ENCODE assay signal across 8 cellular contexts in the genomic region with DNA sequence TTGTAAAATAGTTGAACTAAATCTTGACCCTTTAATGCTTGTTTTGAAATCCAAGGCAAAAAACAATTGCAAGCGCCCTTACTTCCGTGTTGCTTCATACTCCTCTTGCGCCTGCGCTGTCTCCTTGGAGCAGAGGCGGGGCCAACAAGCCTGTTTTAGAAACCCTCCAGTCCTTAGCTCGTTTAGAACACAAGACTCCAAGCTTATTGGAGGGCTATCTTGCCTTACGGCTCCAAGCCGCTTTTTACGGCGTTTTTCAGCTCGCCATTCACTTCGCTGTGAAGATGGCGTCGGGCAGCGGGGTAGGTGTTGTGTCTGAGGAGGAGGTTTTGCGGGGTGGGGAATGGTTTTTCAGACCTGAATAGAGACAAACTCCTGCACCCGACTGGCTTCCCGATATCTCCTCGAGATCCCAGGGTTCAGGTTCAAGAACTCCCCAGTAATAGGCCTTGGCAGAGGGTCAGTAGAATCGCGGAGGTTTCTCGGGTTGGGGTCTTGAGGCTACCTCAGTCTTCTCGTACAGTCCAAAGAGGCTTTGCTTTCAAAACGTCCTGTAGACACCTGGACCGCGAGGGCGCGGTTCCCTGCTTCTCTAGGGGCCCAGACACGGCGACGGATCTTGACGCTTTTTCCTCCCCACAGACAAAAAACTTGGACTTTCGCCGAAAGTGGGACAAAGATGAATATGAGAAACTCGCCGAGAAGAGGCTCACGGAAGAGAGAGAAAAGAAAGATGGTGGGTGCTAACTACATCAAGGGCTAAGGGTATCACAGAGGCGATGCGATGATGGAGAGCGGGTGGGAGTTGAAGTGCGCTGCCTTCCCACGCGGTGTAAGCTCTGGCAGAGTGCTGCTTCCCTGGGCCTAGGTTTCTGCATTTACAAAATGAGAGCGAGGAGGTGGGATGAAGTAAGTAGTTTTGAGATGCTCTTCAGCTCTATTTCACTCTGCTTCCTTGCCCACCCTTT. TPM values are rescaled to one million over a fixed set of nuclear protein-coding genes. Genes with fewer than 3 reads are reported as not detected.
DNase-seq lines count a peak whose midpoint lies in the region; ATAC-seq, FAIRE-seq and TF ChIP-seq lines count a peak whose summit lies in the region.

A gene with protein sequence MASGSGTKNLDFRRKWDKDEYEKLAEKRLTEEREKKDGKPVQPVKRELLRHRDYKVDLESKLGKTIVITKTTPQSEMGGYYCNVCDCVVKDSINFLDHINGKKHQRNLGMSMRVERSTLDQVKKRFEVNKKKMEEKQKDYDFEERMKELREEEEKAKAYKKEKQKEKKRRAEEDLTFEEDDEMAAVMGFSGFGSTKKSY (plus strand): TSS at position 271 of the 968 bp plus-strand sequence. CDS start 14 bp downstream, at position 285.

- POLR2A ChIA-PET in OCI-LY7 (lab: Charles Lee) (interaction anchor here (0.7 to 1.2 kb wide), 9 partner anchors 9 to 808 kb away, joined by 3 to 20 read pairs (median 3); partner anchors contain the start of genes HARS1, HARS2 and TMCO6), endothelial cell of umbilical vein (lab: Charles Lee) (interaction anchor here (0.5 to 1.0 kb wide), 4 partner anchors 9 to 370 kb away, joined by 4 to 9 read pairs (median 6); partner anchors contain the start of genes HARS1, HARS2, IK and NDUFA2)

- BruUV-seq in OCI-LY7 (replicated peaks; lab: Mats Ljungman, UMichigan) = TSS peak; percentile 73
- BruUV-seq in endothelial cell of umbilical vein (replicated peaks; lab: Mats Ljungman, UMichigan) = TSS peak; percentile 44

- H3K27ac ChIP-seq in OCI-LY7 (ENCODE audit: low read depth, low read length, poor library complexity, severe bottlenecking) (no peak within 1 kb of the TSS), endothelial cell of umbilical vein (ENCODE audit: insufficient read depth, low read depth, low read length) (peak within 1 kb of the TSS; percentile 49)

- H3K9me3 ChIP-seq in OCI-LY7 (ENCODE audit: low read length) = no peaks in the 10 kb centered on the region
- no peaks in the 10 kb centered on the region for H3K9me3 ChIP-seq in endothelial cell of umbilical vein (replicated peaks; ENCODE audit: control insufficient read depth, insufficient read depth, low read length)

- H3K4me2 ChIP-seq in OCI-LY7 (ENCODE audit: low read length) (peak within 1 kb of the TSS; percentile 70), endothelial cell of umbilical vein (ENCODE audit: insufficient read depth, low read length) (peak within 1 kb of the TSS; percentile 92)

- H2AFZ ChIP-seq in OCI-LY7 (ENCODE audit: low read length) = peak within 1 kb of the TSS; percentile 71
- H2AFZ ChIP-seq in endothelial cell of umbilical vein (ENCODE audit: low read depth, low read length) = peak within 1 kb of the TSS; percentile 29

- dilution Hi-C loops in endothelial cell of umbilical vein (cut with MboI; ENCODE audit: extremely low pct_ligation_motif_present, low sequenced_read_pairs) = no loop called here

- TF ChIP-seq CTCF in D721Med (IDR thresholded peaks at IDR 0.05; ENCODE audit: insufficient read depth, missing control alignments) = no peak
- no peak for TF ChIP-seq CTCF in OCI-LY7 (conservative IDR thresholded peaks at IDR 0.05; ENCODE audit: low read length)
- no peak for TF ChIP-seq CTCF in endothelial cell of umbilical vein (IDR thresholded peaks at IDR 0.05; ENCODE audit: extremely low read depth in 1 of 2, insufficient read depth in 1 of 2, low read depth in 1 of 2, low read length in 2 of 2)

- intact Hi-C loops in OCI-LY7 (cut with micrococcal nuclease; ENCODE audit: unreplicated experiment) (no loop called here), endothelial cell of umbilical vein (cut with micrococcal nuclease) (loop anchor here (1.0 to 2.0 kb wide), 3 partner anchors 9 to 36 kb away; partner anchors contain the start of genes HARS1, HARS2 and WDR55)

- CTCF ChIA-PET in OCI-LY7 (lab: Charles Lee; ENCODE audit: unreplicated experiment) = interaction anchor here (0.6 kb wide), 1 partner anchor 145 kb away, joined by 4 read pairs; no protein-coding TSS in a partner anchor
- CTCF ChIA-PET in endothelial cell of umbilical vein (lab: Charles Lee) = interaction anchor here (0.9 to 1.3 kb wide), 7 partner anchors 9 to 337 kb away, joined by 3 to 10 read pairs (median 4); partner anchors contain the start of genes HARS1 and HARS2

- DNase-seq in D721Med (ENCODE audit: insufficient read length, low spot score) = peak; percentile 79
- DNase-seq in HuH-7.5 (ENCODE audit: low spot score) = peak; percentile 55
- peak; percentile 97 for DNase-seq in OCI-LY7 (ENCODE audit: low spot score)
- peak; percentile 89 for DNase-seq in activated T-cell treated with anti-CD3 and anti-CD28 coated beads for 1 hour (ENCODE audit: low read depth)
- peak; percentile 99 for DNase-seq in endothelial cell of umbilical vein (ENCODE audit: low read depth, low spot score)
- peak; percentile 99 for DNase-seq in midbrain (lab: John Stamatoyannopoulos, UW)
- DNase-seq in stimulated activated CD8-positive, alpha-beta memory T cell treated with anti-CD3 and anti-CD28 coated beads, Interleukin-2, amount 100 ng/mL, for 1 hour (ENCODE audit: low read depth in 2 of 2) = peak; percentile 80 to 87

- peaks cover 16% of the 10 kb centered on the region for H3K4me1 ChIP-seq in OCI-LY7 (ENCODE audit: insufficient read depth, low read length, poor library complexity, severe bottlenecking)
- peaks cover 12% of the 10 kb centered on the region for H3K4me1 ChIP-seq in endothelial cell of umbilical vein (ENCODE audit: control insufficient read depth, extremely low read depth, insufficient read depth, low read length)

- no peaks in the 10 kb centered on the region for H4K20me1 ChIP-seq in OCI-LY7 (ENCODE audit: insufficient read depth, low read length)
- peaks cover 3% of the 10 kb centered on the region for H4K20me1 ChIP-seq in endothelial cell of umbilical vein (replicated peaks; ENCODE audit: control insufficient read depth, extremely low read depth, insufficient read depth, low read length)

- H3K4me3 ChIP-seq in OCI-LY7 (ENCODE audit: low read depth, low read length, poor library complexity, severe bottlenecking) = peak within 1 kb of the TSS; percentile 82
- H3K4me3 ChIP-seq in endothelial cell of umbilical vein (replicated peaks in 1 of 3; ENCODE audit: insufficient read depth in 1 of 3, low read depth in 1 of 3, low read length in 3 of 3) = peak within 1 kb of the TSS; percentile 62 to 90 (median 74)

- H3K27me3 ChIP-seq in endothelial cell of umbilical vein (ENCODE audit: control insufficient read depth in 2 of 2, insufficient read depth in 2 of 2, low read length in 2 of 2) = no peaks in the 10 kb centered on the region

- peak; percentile 95 for FAIRE-seq in D721Med (lab: Jason Lieb, UNC)
- peak; percentile 99 for FAIRE-seq in endothelial cell of umbilical vein (lab: Jason Lieb, UNC)

- no peaks in the 10 kb centered on the region for H3K9me1 ChIP-seq in endothelial cell of umbilical vein (replicated peaks; ENCODE audit: control insufficient read depth, extremely low read depth, insufficient read depth, low read length)

- H3K9me2 ChIP-seq in OCI-LY7 (ENCODE audit: insufficient read depth, low read length) = no peaks in the 10 kb centered on the region

- peak within 1 kb of the TSS; percentile 92 for H3K9ac ChIP-seq in endothelial cell of umbilical vein (replicated peaks; ENCODE audit: extremely low read depth, insufficient read depth, low read length)

- ATAC-seq in GM21526 (IDR thresholded peaks at IDR 0.05; ENCODE audit: low FRiP score, unreplicated experiment) = peak; percentile 86

- H3K36me3 ChIP-seq in OCI-LY7 (ENCODE audit: insufficient read depth, low read length) (peaks cover 91% of the 10 kb centered on the region), endothelial cell of umbilical vein (ENCODE audit: control insufficient read depth in 2 of 2, extremely low read depth in 1 of 2, insufficient read depth in 2 of 2, low read length in 2 of 2) (peaks cover 43 to 51% of the 10 kb centered on the region in 2 experiments)

- peak; percentile 69 for TF ChIP-seq POLR2A in endothelial cell of umbilical vein (IDR thresholded peaks at IDR 0.05; ENCODE audit: low read depth, low read length)

- H3K79me2 ChIP-seq in OCI-LY7 (ENCODE audit: insufficient read depth, low read depth, low read length) (peaks cover 15% of the 10 kb centered on the region; the same call in 1 of the 2 replicates), endothelial cell of umbilical vein (ENCODE audit: control insufficient read depth, insufficient read depth, low read length) (peaks cover 16% of the 10 kb centered on the region)

TF ChIP-seq in endothelial cell of umbilical vein, 7 proteins besides CTCF, POLR2A, EP300 and RAD21:
- TF ChIP-seq JUN (IDR thresholded peaks at IDR 0.05; ENCODE audit: borderline replicate concordance, insufficient read depth, insufficient read length, low read depth) (no peak), POLR2AphosphoS5 (IDR thresholded peaks at IDR 0.05; ENCODE audit: insufficient read depth, low read depth, low read length) (peak; percentile 57)

RNA-seq across cellular contexts. Expression of the gene that starts here (rescaled TPM):
- 24.8 and 40.0 TPM in 2 replicates for total RNA-seq in OCI-LY7 (2014; rRNA removed; shearing (Covaris generic))
- total RNA-seq in OCI-LY7 (2022) (41.6 and 44.9 TPM in 2 replicates), endothelial cell of umbilical vein (49.0 and 49.4 TPM in 2 replicates)
- polyA plus RNA-seq in endothelial cell of umbilical vein = 45.8 and 58.0 TPM in 2 replicates
- 34.7 and 35.0 TPM in 2 replicates for polyA plus RNA-seq in endothelial cell of umbilical vein (2011; cell fraction: cytosol; rRNA removed)
- 35.6 and 52.2 TPM in 2 replicates for polyA plus RNA-seq in endothelial cell of umbilical vein (2011; cell fraction: nucleus; rRNA removed)
- 80.4 and 92.8 TPM in 2 replicates for polyA plus RNA-seq in endothelial cell of umbilical vein (2012)
- polyA minus RNA-seq in endothelial cell of umbilical vein = 34.9 and 43.1 TPM in 2 replicates
- 14.4 TPM for polyA minus RNA-seq in endothelial cell of umbilical vein (2011; cell fraction: cytosol; rRNA and poly(A)+ RNA removed)
- polyA minus RNA-seq in endothelial cell of umbilical vein (2011; cell fraction: nucleus; rRNA and poly(A)+ RNA removed) = 15.2 and 20.3 TPM in 2 replicates
